In genomic region chr12:56282581-56282980, GRCh38 we compare ENCODE assay signal across 1 cellular context.
TF ChIP-seq lines count a peak whose summit lies in the region.

No MANE protein-coding gene starts in this region.

TF ChIP-seq in K562, 482 proteins besides CTCF, POLR2A, EP300 and RAD21:
- no peak for TF ChIP-seq HDAC2 (IDR thresholded peaks at IDR 0.05)
- no peak for TF ChIP-seq ZNF512 (tag; IDR thresholded peaks at IDR 0.05)
- peak; percentile 68 for TF ChIP-seq C11orf30 (IDR thresholded peaks at IDR 0.05; ENCODE audit: low read depth)
- TF ChIP-seq MAFG (tag; conservative IDR thresholded peaks at IDR 0.05) = peak; percentile 72
- TF ChIP-seq ZNF316 (IDR thresholded peaks at IDR 0.05) = peak; percentile 90
- no peak for TF ChIP-seq LARP7 (IDR thresholded peaks at IDR 0.05)
- peak; percentile 63 for TF ChIP-seq MAFK (IDR thresholded peaks at IDR 0.05; ENCODE audit: low read length)
- TF ChIP-seq ARID4B (CRISPR knock-in tag; IDR thresholded peaks at IDR 0.05) = no peak
- peak; percentile 74 for TF ChIP-seq MAFF (IDR thresholded peaks at IDR 0.05; ENCODE audit: low read length)
- TF ChIP-seq ZBED1 (IDR thresholded peaks at IDR 0.05) = no peak
